9 cellular contexts compared by ENCODE assay signal in genomic region chr9:70792796-70793195, GRCh38.
"Had no signal": no experiment of that assay in that cellular context is flagged by ENCODE, and none has a peak within 500 bp of the region (broad histone marks: within the 10 kb centered on the region; RNA-seq: fewer than 3 reads in every experiment).

No MANE protein-coding gene starts in this region.

- H3K27me3 Mint-ChIP-seq: IgD-negative memory B cell had no signal

- H3K9me3 Mint-ChIP-seq: HFFc6 had no signal

- H3K27ac ChIP-seq: GM23248, HL-60 had no signal

- H2AFZ ChIP-seq: GM23248 had no signal

- H3K4me3 Mint-ChIP-seq: HFFc6, IgD-negative memory B cell had no signal

- H3K4me3 ChIP-seq: GM23248, HAP-1 had no signal

- ATAC-seq: HCT116 had no signal

- H3K9ac ChIP-seq: GM23248 had no signal

- H3K36me3 Mint-ChIP-seq: IgD-negative memory B cell had no signal

- H3K27ac Mint-ChIP-seq: HFFc6, IgD-negative memory B cell had no signal

- H3K9me3 ChIP-seq: HAP-1 had no signal

- DNase-seq: GM23248, GOT3, H7, HFFc6, KG1 had no signal

- H3K4me1 Mint-ChIP-seq: IgD-negative memory B cell had no signal
